ENCODE assay signal across 33 cellular contexts in the genomic region with DNA sequence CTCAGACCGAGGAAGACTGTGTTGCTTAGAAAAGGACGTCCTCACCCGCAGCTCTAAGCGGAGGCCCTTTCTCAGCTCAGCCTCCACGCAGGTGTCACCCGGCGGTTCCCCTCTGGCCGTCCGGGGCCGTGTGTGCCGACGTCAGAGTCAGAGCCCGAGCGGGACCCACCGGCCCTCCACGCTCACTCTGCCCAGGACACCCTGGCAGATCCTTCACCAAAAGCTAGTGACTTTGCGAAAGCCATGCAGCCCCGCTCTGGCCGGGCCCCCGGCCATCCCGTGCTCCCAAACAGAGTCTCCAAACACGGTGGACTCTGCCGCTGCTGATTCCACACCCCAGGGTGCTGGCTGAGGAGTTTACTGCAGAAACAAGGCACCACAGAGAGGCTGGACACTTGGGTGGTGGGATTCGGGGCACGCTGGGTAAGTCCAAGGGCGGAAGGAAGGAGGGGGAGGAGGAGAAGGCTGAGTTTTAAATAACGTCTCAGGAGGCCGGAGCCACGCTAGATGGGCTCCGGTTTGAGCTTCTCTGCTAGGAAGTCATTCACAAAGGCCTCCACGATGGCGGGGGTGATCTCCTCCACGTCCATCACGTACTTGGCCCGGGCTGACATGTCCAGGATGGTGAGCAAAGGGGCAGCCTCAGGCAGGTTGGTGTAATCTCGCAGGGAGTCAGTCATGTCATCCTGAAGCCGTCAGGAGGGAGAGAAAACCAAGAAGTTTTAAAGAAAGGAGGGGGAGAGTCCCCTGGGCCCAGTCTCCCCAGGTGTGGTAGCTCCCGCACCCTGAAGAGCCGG.
"Had no signal": no experiment of that assay in that cellular context is flagged by ENCODE, and none has a peak within 500 bp of the region (broad histone marks: within the 10 kb centered on the region; RNA-seq: fewer than 3 reads in every experiment).

No MANE protein-coding gene starts in this region.

- H3K4me2 ChIP-seq: hepatocyte, smooth muscle cell had no signal

- H3K9me3 ChIP-seq: breast epithelium, esophagus squamous epithelium, left ventricle myocardium inferior, mucosa of descending colon, pancreas, psoas muscle, stomach, suprapubic skin, tibial artery had no signal

- H3K4me1 ChIP-seq: breast epithelium, suprapubic skin had no signal

- H3K27me3 ChIP-seq: breast epithelium, esophagus squamous epithelium, hepatocyte, pancreas, stomach, suprapubic skin, tibial artery had no signal

- H3K27ac ChIP-seq: breast epithelium, epithelial cell of prostate, esophagus squamous epithelium, hepatocyte, left ventricle myocardium inferior, stomach, suprapubic skin had no signal

- H3K27ac Mint-ChIP-seq: activated CD4-positive, alpha-beta T cell treated with anti-CD3 and anti-CD28 coated beads for 36 hours; activated CD8-positive, alpha-beta memory T cell treated with anti-CD3 and anti-CD28 coated beads, Interleukin-2, amount 10 ng/mL, durations not matched to agents 7 days and 5 days; activated CD8-positive, alpha-beta T cell treated with anti-CD3 and anti-CD28 coated beads, Interleukin-2, amount 10 ng/mL, durations not matched to agents 7 days and 5 days; activated naive CD4-positive, alpha-beta T cell treated with anti-CD3 and anti-CD28 coated beads, Interleukin-2, amount 50 U/mL, for 24 hours; activated naive CD8-positive, alpha-beta T cell treated with anti-CD3 and anti-CD28 coated beads, Interleukin-2, amount 50 U/mL, for 24 hours; activated T-helper 2 cell treated with anti-CD3 and anti-CD28 coated beads, Interferon-gamma antibody, Interleukin-2, Interleukin-4, amounts not matched to agents 10 μg/mL and 5 μg/mL and 100 μg/mL, durations not matched to agents 14 hours and 24 hours and 36 hours; dendritic cell treated with granulocyte-macrophage colony-stimulating factor and Interleukin-4, amounts not matched to agents 40 ng/mL and 50 ng/mL, for 4 days; stimulated activated naive B cell treated with anti-CD40 and anti-IgM and Interleukin-4, amounts not matched to agents 10 μg/mL and 1 μg/mL and 100 μg/mL, for 72 hours; T-helper 2 cell treated with Interferon-gamma antibody and Interleukin-4, amounts not matched to agents 5 μg/mL and 100 μg/mL, for 36 hours had no signal

- H3K36me3 ChIP-seq: breast epithelium, pancreas had no signal

- H3K9me3 Mint-ChIP-seq: activated naive CD4-positive, alpha-beta T cell treated with anti-CD3 and anti-CD28 coated beads, Interleukin-2, amount 50 U/mL, for 24 hours; activated naive CD8-positive, alpha-beta T cell treated with anti-CD3 and anti-CD28 coated beads, Interleukin-2, amount 50 U/mL, for 24 hours; activated T-helper 2 cell treated with anti-CD3 and anti-CD28 coated beads, Interferon-gamma antibody, Interleukin-2, Interleukin-4, amounts not matched to agents 10 μg/mL and 5 μg/mL and 100 μg/mL, durations not matched to agents 14 hours and 24 hours and 36 hours; central memory CD8-positive, alpha-beta T cell; dendritic cell treated with granulocyte-macrophage colony-stimulating factor and Interleukin-4, amounts not matched to agents 40 ng/mL and 50 ng/mL, for 4 days; natural killer cell treated with Interleukin-12 subunit alpha and Interleukin-12 subunit beta and Interleukin-15 and Interleukin-18, amount 100 ng/mL, for 72 hours; stimulated activated naive B cell treated with anti-CD40 and anti-IgM and Interleukin-4, amounts not matched to agents 10 μg/mL and 1 μg/mL and 100 μg/mL, for 72 hours; T-helper 2 cell treated with Interferon-gamma antibody and Interleukin-4, amounts not matched to agents 5 μg/mL and 100 μg/mL, for 36 hours had no signal

- FAIRE-seq: endometrium, pancreas had no signal

- H2AFZ ChIP-seq: hepatocyte had no signal

- H3K4me3 Mint-ChIP-seq: activated CD4-positive, alpha-beta T cell treated with anti-CD3 and anti-CD28 coated beads for 36 hours; activated CD8-positive, alpha-beta memory T cell treated with anti-CD3 and anti-CD28 coated beads, Interleukin-2, amount 10 ng/mL, durations not matched to agents 7 days and 5 days; activated CD8-positive, alpha-beta T cell treated with anti-CD3 and anti-CD28 coated beads, Interleukin-2, amount 10 ng/mL, durations not matched to agents 7 days and 5 days; activated naive CD4-positive, alpha-beta T cell treated with anti-CD3 and anti-CD28 coated beads, Interleukin-2, amount 50 U/mL, for 24 hours; activated naive CD8-positive, alpha-beta T cell treated with anti-CD3 and anti-CD28 coated beads, Interleukin-2, amount 50 U/mL, for 24 hours; central memory CD8-positive, alpha-beta T cell; dendritic cell treated with granulocyte-macrophage colony-stimulating factor and Interleukin-4, amounts not matched to agents 40 ng/mL and 50 ng/mL, for 4 days; natural killer cell treated with Interleukin-12 subunit alpha and Interleukin-12 subunit beta and Interleukin-15 and Interleukin-18, amount 100 ng/mL, for 72 hours; stimulated activated naive B cell treated with anti-CD40 and anti-IgM and Interleukin-4, amounts not matched to agents 10 μg/mL and 1 μg/mL and 100 μg/mL, for 72 hours; T-helper 2 cell treated with Interferon-gamma antibody and Interleukin-4, amounts not matched to agents 5 μg/mL and 100 μg/mL, for 36 hours had no signal

- H3K36me3 Mint-ChIP-seq: activated CD8-positive, alpha-beta memory T cell treated with anti-CD3 and anti-CD28 coated beads, Interleukin-2, amount 10 ng/mL, durations not matched to agents 7 days and 5 days; activated naive CD4-positive, alpha-beta T cell treated with anti-CD3 and anti-CD28 coated beads, Interleukin-2, amount 50 U/mL, for 24 hours; natural killer cell treated with Interleukin-12 subunit alpha and Interleukin-12 subunit beta and Interleukin-15 and Interleukin-18, amount 100 ng/mL, for 72 hours had no signal

- H3K27me3 Mint-ChIP-seq: activated CD4-positive, alpha-beta T cell treated with anti-CD3 and anti-CD28 coated beads for 36 hours; activated CD8-positive, alpha-beta memory T cell treated with anti-CD3 and anti-CD28 coated beads, Interleukin-2, amount 10 ng/mL, durations not matched to agents 7 days and 5 days; activated naive CD4-positive, alpha-beta T cell treated with anti-CD3 and anti-CD28 coated beads, Interleukin-2, amount 50 U/mL, for 24 hours; activated naive CD8-positive, alpha-beta T cell treated with anti-CD3 and anti-CD28 coated beads, Interleukin-2, amount 50 U/mL, for 24 hours; central memory CD8-positive, alpha-beta T cell; natural killer cell treated with Interleukin-12 subunit alpha and Interleukin-12 subunit beta and Interleukin-15 and Interleukin-18, amount 100 ng/mL, for 72 hours; stimulated activated naive B cell treated with anti-CD40 and anti-IgM and Interleukin-4, amounts not matched to agents 10 μg/mL and 1 μg/mL and 100 μg/mL, for 72 hours had no signal

- H3K4me1 Mint-ChIP-seq: activated CD4-positive, alpha-beta T cell treated with anti-CD3 and anti-CD28 coated beads for 36 hours; activated CD8-positive, alpha-beta memory T cell treated with anti-CD3 and anti-CD28 coated beads, Interleukin-2, amount 10 ng/mL, durations not matched to agents 7 days and 5 days; activated naive CD4-positive, alpha-beta T cell treated with anti-CD3 and anti-CD28 coated beads, Interleukin-2, amount 50 U/mL, for 24 hours; activated naive CD8-positive, alpha-beta T cell treated with anti-CD3 and anti-CD28 coated beads, Interleukin-2, amount 50 U/mL, for 24 hours; central memory CD8-positive, alpha-beta T cell; stimulated activated naive B cell treated with anti-CD40 and anti-IgM and Interleukin-4, amounts not matched to agents 10 μg/mL and 1 μg/mL and 100 μg/mL, for 72 hours had no signal

- DNase-seq: activated CD4-positive, alpha-beta T cell treated with anti-CD3 and anti-CD28 coated beads for 36 hours; activated CD4-positive, CD25-positive, alpha-beta regulatory T cell; activated CD8-positive, alpha-beta memory T cell treated with anti-CD3 and anti-CD28 coated beads, Interleukin-2, amount 10 ng/mL, durations not matched to agents 7 days and 5 days; activated CD8-positive, alpha-beta T cell treated with anti-CD3 and anti-CD28 coated beads, Interleukin-2, amount 10 ng/mL, durations not matched to agents 7 days and 5 days; activated naive CD8-positive, alpha-beta T cell treated with anti-CD3 and anti-CD28 coated beads, Interleukin-2, amount 50 U/mL, for 24 hours; activated T-cell treated with anti-CD3 and anti-CD28 coated beads, Interleukin-2, amount 50 U/mL, for 48 hours; amygdala; effector CD8-positive, alpha-beta T cell; esophagus squamous epithelium; foreskin melanocyte; islet precursor cell; left ventricle myocardium inferior; mucosa of descending colon; stimulated activated CD4-positive, alpha-beta T cell treated with anti-CD3 and anti-CD28 coated beads, Interleukin-15, amount 100 ng/mL, for 24 hours; stimulated activated CD4-positive, alpha-beta T cell treated with anti-CD3 and anti-CD28 coated beads, Interleukin-2, amount 100 ng/mL, for 24 hours; stimulated activated naive B cell treated with anti-CD40 and anti-IgM and Interleukin-4, amounts not matched to agents 10 μg/mL and 1 μg/mL and 100 μg/mL, for 72 hours; stomach; tibial artery had no signal

- H3K4me3 ChIP-seq: breast epithelium, esophagus squamous epithelium, hepatocyte, left ventricle myocardium inferior, lung, mucosa of descending colon, pancreas, psoas muscle, smooth muscle cell, stomach, suprapubic skin, tibial artery had no signal

- H3K79me2 ChIP-seq: hepatocyte had no signal
